9 cellular contexts compared by ENCODE assay signal in genomic region chr5:132506094-132506692, GRCh38. TPM values are rescaled to one million over a fixed set of nuclear protein-coding genes. Genes with fewer than 3 reads are reported as not detected.
DNase-seq lines count a peak whose midpoint lies in the region; ATAC-seq and TF ChIP-seq lines count a peak whose summit lies in the region.
"Had no signal": no experiment of that assay in that cellular context is flagged by ENCODE, and none has a peak within 500 bp of the region (broad histone marks: within the 10 kb centered on the region; RNA-seq: fewer than 3 reads in every experiment).

No MANE protein-coding gene starts in this region.

- ATAC-seq in GM21447 (IDR thresholded peaks at IDR 0.05; ENCODE audit: unreplicated experiment): peak; percentile 56
- peak; percentile 66 to 72 for ATAC-seq in lower lobe of right lung

- H3K4me3 ChIP-seq in brain microvascular endothelial cell (ENCODE audit: low read depth, low read length) (no peak overlapping the region), lower lobe of right lung (no peak overlapping the region)

- peak; percentile 66 for DNase-seq in DMS53 (lab: John Stamatoyannopoulos, UW)
- DNase-seq in NAMALWA (ENCODE audit: low spot score): peak; percentile 73
- peak; percentile 87 for DNase-seq in brain microvascular endothelial cell
- DNase-seq in lower lobe of right lung: no peak
- DNase-seq in DMS79 (lab: John Stamatoyannopoulos, UW): no peak
- DNase-seq in stimulated activated CD4-positive, alpha-beta T cell treated with anti-CD3 and anti-CD28 coated beads, Interleukin-4, amount 100 ng/mL, for 4 hours: no peak
- DNase-seq in activated effector memory CD4-positive, alpha-beta T cell treated with anti-CD3 and anti-CD28 coated beads, Interleukin-2, amount 50 U/mL, for 16 hours: no peak

- H3K4me1 ChIP-seq in lower lobe of right lung: peaks cover 34% of the 10 kb centered on the region

- intact Hi-C loops in lower lobe of right lung (cut with DNase I): no loop called here

- TF ChIP-seq CTCF in brain microvascular endothelial cell (IDR thresholded peaks at IDR 0.05; ENCODE audit: low read depth, low read length, missing control alignments) (peak; percentile 81), lower lobe of right lung (IDR thresholded peaks at IDR 0.05) (peak; percentile 55)

- no peaks in the 10 kb centered on the region for H3K9me3 ChIP-seq in lower lobe of right lung

- in situ Hi-C loops in brain microvascular endothelial cell (cut with HindIII; ENCODE audit: low pct_ligation_motif_present, low sequenced_read_pairs): no loop called here

- peak overlapping the region; percentile 55 for H3K27ac ChIP-seq in brain microvascular endothelial cell
- no peak overlapping the region for H3K27ac ChIP-seq in lower lobe of right lung

- H3K27me3 ChIP-seq in brain microvascular endothelial cell (replicated peaks) (no peaks in the 10 kb centered on the region), lower lobe of right lung (ENCODE audit: low read depth) (no peaks in the 10 kb centered on the region)

- no peaks in the 10 kb centered on the region for H3K36me3 ChIP-seq in brain microvascular endothelial cell (replicated peaks)
- H3K36me3 ChIP-seq in lower lobe of right lung: no peaks in the 10 kb centered on the region

RNA-seq across cellular contexts. Expression of gene IRF1, which starts 15.6 kb away (rescaled TPM):
- total RNA-seq in lower lobe of right lung: 81.2 TPM

RNA-seq across cellular contexts. Expression of gene IL5, which starts 37.1 kb away (rescaled TPM):
- not detected for total RNA-seq in lower lobe of right lung
- total RNA-seq: pulmonary artery endothelial cell had no signal

RNA-seq across cellular contexts. Expression of gene RAD50, which starts 50.6 kb away (rescaled TPM):
- total RNA-seq in lower lobe of right lung: 33.2 TPM

Comparison
In these comparisons a context has a peak if more than half of its experiments do, and no peak if none do; other contexts are left out.
1. DNase-seq: peak in DMS53 (single experiment), NAMALWA (single experiment) and brain microvascular endothelial cell (single experiment); none in lower lobe of right lung (single experiment), DMS79 (single experiment), stimulated activated CD4-positive, alpha-beta T cell treated with anti-CD3 and anti-CD28 coated beads, Interleukin-4, amount 100 ng/mL, for 4 hours (0 of 2) and activated effector memory CD4-positive, alpha-beta T cell treated with anti-CD3 and anti-CD28 coated beads, Interleukin-2, amount 50 U/mL, for 16 hours (single experiment).